15 cellular contexts compared by ENCODE assay signal in genomic region chr22:42683599-42684283, GRCh38. TPM values are rescaled to one million over a fixed set of nuclear protein-coding genes. Genes with fewer than 3 reads are reported as not detected.
DNase-seq lines count a peak whose midpoint lies in the region; ATAC-seq and TF ChIP-seq lines count a peak whose summit lies in the region.
"Had no signal": no experiment of that assay in that cellular context is flagged by ENCODE, and none has a peak within 500 bp of the region (broad histone marks: within the 10 kb centered on the region; RNA-seq: fewer than 3 reads in every experiment).

No MANE protein-coding gene starts in this region.

- no peak overlapping the region for H4K91ac ChIP-seq in H9 (ENCODE audit: insufficient read length, low read depth, low read length)

- no peak overlapping the region; the same call in 1 of the 2 replicates for H3K14ac ChIP-seq in H9 (ENCODE audit: insufficient read depth, low read length)

- H2BK120ac ChIP-seq in H9 (ENCODE audit: low read depth, low read length, poor library complexity, severe bottlenecking) = no peak overlapping the region

- no peaks in the 10 kb centered on the region for H3K79me2 ChIP-seq in H9 (ENCODE audit: insufficient read depth, low read length)

- no peak overlapping the region for H3K4ac ChIP-seq in H9 (ENCODE audit: low read depth, low read length)

- no peaks in the 10 kb centered on the region for H3K23me2 ChIP-seq in H9 (ENCODE audit: insufficient read length, low read depth, low read length, poor library complexity, severe bottlenecking)

- intact Hi-C loops in right cardiac atrium (cut with DNase I) (no loop called here), sciatic nerve (cut with DNase I) (no loop called here)

- no peak overlapping the region for H4K5ac ChIP-seq in H9 (ENCODE audit: insufficient read length, low read depth, low read length)

- no peak overlapping the region for H3K4me3 ChIP-seq in right cardiac atrium (ENCODE audit: low read length)

- H3K18ac ChIP-seq in H9 (ENCODE audit: insufficient read length, low read depth, low read length) = no peak overlapping the region

- H4K8ac ChIP-seq in H9 (replicated peaks; ENCODE audit: insufficient read length, low read depth, low read length) = no peak overlapping the region

- H3K27ac ChIP-seq in right cardiac atrium (ENCODE audit: low read length) = peak overlapping the region; percentile 85
- H3K27ac ChIP-seq in H9 (ENCODE audit: insufficient read length, low read depth, low read length) = no peak overlapping the region

- no peak overlapping the region for H2AFZ ChIP-seq in H9 (ENCODE audit: low read length)

- peak; percentile 77 for DNase-seq in GM03348 (ENCODE audit: low spot score)
- DNase-seq in chondrocyte (ENCODE audit: low spot score) = no peak
- peak; percentile 86 to 96 (median 94) for DNase-seq in right cardiac atrium
- DNase-seq in sciatic nerve (ENCODE audit: low spot score) = peak; percentile 72
- DNase-seq in inferior parietal cortex (ENCODE audit: extremely low spot score) = no peak
- no peak for DNase-seq in H9
- DNase-seq: activated CD4-positive, alpha-beta T cell treated with anti-CD3 and anti-CD28 coated beads for 36 hours; activated effector memory CD4-positive, alpha-beta T cell treated with anti-CD3 and anti-CD28 coated beads, Interleukin-2, amount 50 U/mL, for 16 hours; AML-193; immature natural killer cell; NCI-H1930; RPMI8226 had no signal

- no peak overlapping the region for H2BK5ac ChIP-seq in H9 (ENCODE audit: insufficient read length, low read length)

- H2BK12ac ChIP-seq in H9 (ENCODE audit: insufficient read length, low read depth, low read length) = no peak overlapping the region

- H3K9me3 ChIP-seq in right cardiac atrium (ENCODE audit: control insufficient read depth, low read length) = no peaks in the 10 kb centered on the region
- no peaks in the 10 kb centered on the region for H3K9me3 ChIP-seq in H9 (ENCODE audit: control insufficient read depth, low read depth, low read length)

- no peaks in the 10 kb centered on the region for H3K79me1 ChIP-seq in H9 (ENCODE audit: insufficient read depth, low read depth, low read length, poor library complexity, severe bottlenecking)

- H3K36me3 Mint-ChIP-seq in chondrocyte (ENCODE audit: low read depth) (no peaks in the 10 kb centered on the region), H9 (ENCODE audit: insufficient read depth in 1 of 3, low read depth in 3 of 3) (no peaks in the 10 kb centered on the region; a peak in 2 of 7 replicates)
- H3K36me3 Mint-ChIP-seq: immature natural killer cell had no signal

- WGBS in right cardiac atrium = 43% methylated on average over 8 of the region's 8 CpGs
- WGBS in H9 (ENCODE audit: extremely low coverage, insufficient read length, low lambda C conversion rate) = no CpG with 5 or more reads among the region's 8 CpGs

- H3K4me3 Mint-ChIP-seq in chondrocyte (ENCODE audit: unreplicated experiment) (no peak overlapping the region), H9 (no peak overlapping the region; a peak in 1 of 5 replicates)
- H3K4me3 Mint-ChIP-seq: activated CD4-positive, alpha-beta T cell treated with anti-CD3 and anti-CD28 coated beads for 36 hours; immature natural killer cell had no signal

- H3K27me3 ChIP-seq in right cardiac atrium (ENCODE audit: control insufficient read depth, insufficient read depth) (no peaks in the 10 kb centered on the region), H9 (ENCODE audit: insufficient read depth, low read length) (no peaks in the 10 kb centered on the region)

- no peaks in the 10 kb centered on the region for H4K20me1 ChIP-seq in H9 (ENCODE audit: control insufficient read depth, insufficient read depth, insufficient read length)

- no peak overlapping the region for H3K23ac ChIP-seq in H9 (ENCODE audit: insufficient read length, low read depth, low read length)

- no peak overlapping the region for H2BK20ac ChIP-seq in H9 (ENCODE audit: low read depth, low read length, poor library complexity, severe bottlenecking)

- TF ChIP-seq CTCF in chondrocyte (IDR thresholded peaks at IDR 0.05) (no peak), H9 (conservative IDR thresholded peaks at IDR 0.05) (no peak)

- peaks cover 57% of the 10 kb centered on the region for H3K4me1 Mint-ChIP-seq in chondrocyte (ENCODE audit: low read depth)
- H3K4me1 Mint-ChIP-seq in H9 = peaks cover 11 to 23% of the 10 kb centered on the region in 2 experiments
- H3K4me1 Mint-ChIP-seq: activated CD4-positive, alpha-beta T cell treated with anti-CD3 and anti-CD28 coated beads for 36 hours; immature natural killer cell had no signal

- no peak overlapping the region for H3K9ac ChIP-seq in H9 (ENCODE audit: extremely low read depth, insufficient read length, low read length)

- no peak overlapping the region for H3T11ph ChIP-seq in H9 (ENCODE audit: low read length)

- H2AK5ac ChIP-seq in H9 (ENCODE audit: insufficient read length, low read length) = no peak overlapping the region

- peak; percentile 28 to 71 for ATAC-seq in right cardiac atrium
- ATAC-seq in sciatic nerve = peak; percentile 34
- no peak for ATAC-seq in HG03108 (IDR thresholded peaks at IDR 0.05; ENCODE audit: unreplicated experiment)
- no peak for ATAC-seq in HG02610 (IDR thresholded peaks at IDR 0.05; ENCODE audit: unreplicated experiment)
- ATAC-seq: activated CD4-positive, alpha-beta T cell treated with anti-CD3 and anti-CD28 coated beads for 36 hours had no signal

- no peaks in the 10 kb centered on the region for H3K9me3 Mint-ChIP-seq in chondrocyte (ENCODE audit: low read depth)
- H3K9me3 Mint-ChIP-seq in H9 = peaks cover 1 to 6% of the 10 kb centered on the region in 2 experiments; a peak in 4 of 5 replicates

- no peak overlapping the region for H3K56ac ChIP-seq in H9 (ENCODE audit: insufficient read length, low read depth, low read length)

- no peak overlapping the region for H3K4me2 ChIP-seq in H9 (ENCODE audit: insufficient read depth, insufficient read length, low read length)

- H3K27me3 Mint-ChIP-seq in chondrocyte (ENCODE audit: low read depth) (no peaks in the 10 kb centered on the region), H9 (ENCODE audit: low read depth) (peaks cover 12% of the 10 kb centered on the region)

- H3K4me1 ChIP-seq in right cardiac atrium (ENCODE audit: control insufficient read depth, insufficient read depth, low read length) (peaks cover 38% of the 10 kb centered on the region), H9 (ENCODE audit: insufficient read depth, low read length) (no peaks in the 10 kb centered on the region)

- H2BK15ac ChIP-seq in H9 (ENCODE audit: low read depth, low read length) = no peak overlapping the region

- H3K27ac Mint-ChIP-seq in chondrocyte (ENCODE audit: unreplicated experiment) = peak overlapping the region; percentile 80
- no peak overlapping the region for H3K27ac Mint-ChIP-seq in H9
- H3K27ac Mint-ChIP-seq: activated CD4-positive, alpha-beta T cell treated with anti-CD3 and anti-CD28 coated beads for 36 hours; immature natural killer cell had no signal

RNA-seq across cellular contexts. Expression of gene CYB5R3, which starts 34.5 kb away (rescaled TPM):
- total RNA-seq in chondrocyte = 279 to 383 TPM (median 382 TPM) in 3 replicates
- total RNA-seq in right cardiac atrium = 100 to 1,000 TPM; 343 to 487 (median 377) TPM
- polyA plus RNA-seq in right cardiac atrium = 322 TPM
- total RNA-seq in sciatic nerve = 241 TPM
- total RNA-seq in H9 (2021) = 97.4 and 99.7 TPM in 2 replicates

RNA-seq across cellular contexts. Expression of gene A4GALT, which starts 36.9 kb away (rescaled TPM):
- 5.2 to 23.8 TPM (median 22.0 TPM) in 3 replicates for total RNA-seq in chondrocyte
- 100 to 1,000 TPM in 1 of 4 donors, 10 to 100 TPM in 3; 74.3 to 103 (median 86.8) TPM for total RNA-seq in right cardiac atrium
- polyA plus RNA-seq in right cardiac atrium = 66.3 TPM
- 106 TPM for total RNA-seq in sciatic nerve
- total RNA-seq in H9 (2021) = 3.4 and 4.8 TPM in 2 replicates
- total RNA-seq: activated CD4-positive, alpha-beta T cell treated with anti-CD3 and anti-CD28 coated beads for 36 hours had no signal

RNA-seq across cellular contexts. Expression of gene ATP5MGL, which starts 43.3 kb away (rescaled TPM):
- 0.85 to 1.8 TPM in 2 of 3 replicates, not detected in the other for total RNA-seq in chondrocyte
- total RNA-seq in right cardiac atrium = 1 to 10 TPM in 1 of 4 donors, under 1 TPM in 2, not detected in 1; 0.40 to 1.1 (median 0.47) TPM
- polyA plus RNA-seq in right cardiac atrium = 0.16 TPM
- 0.45 TPM for total RNA-seq in sciatic nerve
- total RNA-seq in H9 (2021) = 0.48 and 0.68 TPM in 2 replicates
- total RNA-seq: HT1080 had no signal

Comparison
In these comparisons a context has a peak if more than half of its experiments do, and no peak if none do; other contexts are left out.
1. DNase-seq: peak in GM03348 (single experiment), right cardiac atrium (3 of 3) and sciatic nerve (single experiment); none in chondrocyte (single experiment), inferior parietal cortex (single experiment) and H9 (single experiment).
2. ATAC-seq: peak in right cardiac atrium (2 of 2) and sciatic nerve (single experiment); none in HG03108 (single experiment) and HG02610 (single experiment).